In genomic region chr10:68666280-68666760, GRCh38 we compare ENCODE assay signal across 14 cellular contexts.
DNase-seq lines count a peak whose midpoint lies in the region; ATAC-seq and TF ChIP-seq lines count a peak whose summit lies in the region.
"Had no signal": no experiment of that assay in that cellular context is flagged by ENCODE, and none has a peak within 500 bp of the region (broad histone marks: within the 10 kb centered on the region; RNA-seq: fewer than 3 reads in every experiment).

No MANE protein-coding gene starts in this region.

- TF ChIP-seq CTCF in AG04449 (IDR thresholded peaks at IDR 0.05; ENCODE audit: insufficient read depth, low read length, missing control alignments), result no peak

- ATAC-seq in HG03571 (IDR thresholded peaks at IDR 0.05; ENCODE audit: unreplicated experiment), result no peak
- no peak for ATAC-seq in GM21528 (IDR thresholded peaks at IDR 0.05; ENCODE audit: low FRiP score, unreplicated experiment)

- DNase-seq in AG04449 (ENCODE audit: low read depth, low spot score) (peak; percentile 83), HS-27A (ENCODE audit: low read depth) (peak; percentile 62), amniotic stem cell (lab: John Stamatoyannopoulos, UW) (peak; percentile 79), glomerular visceral epithelial cell (ENCODE audit: extremely low spot score) (peak; percentile 75), NCI-H1930 (lab: John Stamatoyannopoulos, UW) (no peak)
- no peak for DNase-seq in activated CD4-positive, CD25-positive, alpha-beta regulatory T cell treated with anti-CD3 and anti-CD28 coated beads, Interleukin-2, amount 50 U/mL, for 72 hours
- DNase-seq: adrenal gland; C1 segment of cervical spinal cord; islet precursor cell; NCI-H1092 treated with DMSO at 0.1 percent for 48 hours; NCI-H69; stimulated activated naive CD4-positive, alpha-beta T cell had no signal

- CTCF ChIA-PET in AG04449 (lab: Yijun Ruan, JAX), result interaction anchor here (1.0 kb wide), 1 partner anchor 19 kb away, joined by 3 read pairs; no protein-coding TSS in a partner anchor

- POLR2A ChIA-PET in AG04449 (lab: Yijun Ruan, JAX), result no interaction called here

- H3K4me3 ChIP-seq in AG04449 (ENCODE audit: low read depth, low read length), result no peak overlapping the region
- H3K4me3 ChIP-seq: adrenal gland had no signal

Comparison
In these comparisons a context has a peak if more than half of its experiments do, and no peak if none do; other contexts are left out.
1. DNase-seq: peak in AG04449 (single experiment), HS-27A (single experiment), amniotic stem cell (single experiment) and glomerular visceral epithelial cell (single experiment); none in NCI-H1930 (0 of 2) and activated CD4-positive, CD25-positive, alpha-beta regulatory T cell treated with anti-CD3 and anti-CD28 coated beads, Interleukin-2, amount 50 U/mL, for 72 hours (single experiment).